10 cellular contexts compared by ENCODE assay signal in the genomic region with DNA sequence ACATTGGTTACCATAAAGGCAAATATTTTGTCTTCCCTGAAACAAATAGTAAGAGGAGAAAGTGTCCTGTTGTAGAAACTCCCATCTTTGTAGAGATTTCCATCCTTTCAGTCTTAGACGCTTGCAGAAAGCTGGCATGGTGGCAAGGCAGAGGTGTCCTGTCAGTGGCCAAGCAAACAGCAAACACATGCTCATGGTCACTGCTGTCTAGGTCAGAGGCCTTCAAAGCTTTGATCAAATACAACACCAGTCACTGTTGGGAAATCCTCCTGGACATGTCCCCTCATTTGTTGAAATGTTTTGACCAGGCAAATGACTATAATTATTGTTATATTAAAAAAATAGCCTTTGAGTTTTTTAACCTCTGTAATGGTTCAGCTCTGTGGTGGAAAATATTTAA. TPM values are rescaled to one million over a fixed set of nuclear protein-coding genes. Genes with fewer than 3 reads are reported as not detected.
"Had no signal": no experiment of that assay in that cellular context is flagged by ENCODE, and none has a peak within 500 bp of the region (broad histone marks: within the 10 kb centered on the region; RNA-seq: fewer than 3 reads in every experiment).

No MANE protein-coding gene starts in this region.

- DNase-seq: GOT3, H7, Karpas-422, KBM-7 had no signal

- H3K4me1 ChIP-seq: HAP-1 had no signal

- H3K36me3 ChIP-seq: HAP-1 had no signal

- H3K36me3 Mint-ChIP-seq: IgD-negative memory B cell had no signal

- H3K4me3 Mint-ChIP-seq: IgD-negative memory B cell had no signal

- H3K4me1 Mint-ChIP-seq: IgD-negative memory B cell had no signal

- H3K9me3 ChIP-seq: HAP-1 had no signal

- H3K4me3 ChIP-seq: GM23248, HAP-1 had no signal

- H2AFZ ChIP-seq: GM23248 had no signal

- H3K9ac ChIP-seq: GM23248, KMS-11 had no signal

- H3K27ac Mint-ChIP-seq: IgD-negative memory B cell had no signal

- H3K27ac ChIP-seq: HL-60, KMS-11 had no signal

- H3K27me3 Mint-ChIP-seq: IgD-negative memory B cell had no signal

- H3K4me2 ChIP-seq: KMS-11 had no signal

- ATAC-seq: HCT116 had no signal

RNA-seq across cellular contexts. Expression of a gene that starts 55.1 kb away (rescaled TPM):
- polyA plus RNA-seq: IgD-negative memory B cell had no signal
